Comparison of ENCODE assay signal across 1 cellular context in the genomic region with DNA sequence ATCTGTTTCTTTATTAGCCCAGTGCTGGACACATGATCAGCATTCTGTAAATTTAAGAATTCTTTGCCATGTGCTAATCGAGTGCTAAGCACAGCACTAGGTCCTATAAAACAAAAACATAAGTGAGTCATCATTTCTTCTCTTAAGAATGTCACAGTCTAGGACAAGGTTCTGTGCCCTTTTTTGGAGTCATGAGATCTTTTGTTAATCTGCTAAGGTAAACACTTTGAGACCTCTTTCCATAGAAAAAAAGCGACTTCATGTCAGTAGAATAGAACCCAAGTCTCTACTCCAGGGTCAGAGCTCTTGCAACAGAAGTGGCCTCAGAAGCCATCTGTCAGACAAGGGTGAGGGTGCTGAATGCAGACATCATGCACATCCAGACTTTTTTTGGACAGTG.
TF ChIP-seq lines count a peak whose summit lies in the region.

No MANE protein-coding gene starts in this region.

TF ChIP-seq in K562, 482 proteins besides CTCF, POLR2A, EP300 and RAD21 (continued from another document and continues in another):
- TF ChIP-seq ARID4B (CRISPR knock-in tag; IDR thresholded peaks at IDR 0.05) (no peak), ETS2 (tag; IDR thresholded peaks at IDR 0.05; ENCODE audit: borderline replicate concordance, poor library complexity, severe bottlenecking) (no peak), ZNF444 (CRISPR knock-in tag; IDR thresholded peaks at IDR 0.05) (no peak), TCF7L2 (IDR thresholded peaks at IDR 0.05; ENCODE audit: low read depth, low read length) (no peak), SMAD1 (IDR thresholded peaks at IDR 0.05; ENCODE audit: low read depth, low read length, partially characterized antibody) (no peak), MTA1 (IDR thresholded peaks at IDR 0.05; ENCODE audit: borderline replicate concordance) (no peak), PTTG1 (tag; IDR thresholded peaks at IDR 0.05; ENCODE audit: low read depth) (no peak), TEAD2 (tag; IDR thresholded peaks at IDR 0.05) (no peak), ZNF445 (CRISPR knock-in tag; IDR thresholded peaks at IDR 0.05; ENCODE audit: low read depth) (no peak), SMARCE1 (IDR thresholded peaks at IDR 0.05) (0 out of 2 replicates have a peak, but pooled peaks have one; percentile 41), TRIM25 (IDR thresholded peaks at IDR 0.05; ENCODE audit: borderline replicate concordance) (no peak), MLX (CRISPR knock-in tag; conservative IDR thresholded peaks at IDR 0.05) (no peak), DIDO1 (tag; IDR thresholded peaks at IDR 0.05; ENCODE audit: low read depth) (no peak), KAT8 (IDR thresholded peaks at IDR 0.05; ENCODE audit: low read depth) (no peak), ADNP (tag; IDR thresholded peaks at IDR 0.05) (0 out of 2 replicates have a peak, but pooled peaks have one; percentile 16), ATF1 (CRISPR knock-in tag; IDR thresholded peaks at IDR 0.05) (no peak), ATF1 (tag; IDR thresholded peaks at IDR 0.05) (no peak), GATA2 (CRISPR knock-in tag; IDR thresholded peaks at IDR 0.05) (no peak), CHD7 (IDR thresholded peaks at IDR 0.05; ENCODE audit: low read depth, low read length) (no peak), RHOXF2B (CRISPR knock-in tag; conservative IDR thresholded peaks at IDR 0.05) (no peak), RBM39 (optimal IDR thresholded peaks at IDR 0.05; ENCODE audit: low read depth, low read length) (no peak), CHD4 (IDR thresholded peaks at IDR 0.05; ENCODE audit: insufficient read depth, insufficient replicate concordance, low read depth, low read length, poor library complexity, severe bottlenecking) (no peak), ELF4 (CRISPR knock-in tag; IDR thresholded peaks at IDR 0.05) (no peak), EWSR1 (IDR thresholded peaks at IDR 0.05; ENCODE audit: borderline replicate concordance, low read depth, partially characterized antibody) (no peak), MYC (IDR thresholded peaks at IDR 0.05; ENCODE audit: low read depth, low read length) (peak; percentile 56; the same call in 1 of the 2 replicates), MYC (CRISPR knock-in tag; IDR thresholded peaks at IDR 0.05; ENCODE audit: borderline replicate concordance, low read depth) (no peak), DDX20 (tag; IDR thresholded peaks at IDR 0.05; ENCODE audit: low read depth) (no peak), NFXL1 (CRISPR knock-in tag; IDR thresholded peaks at IDR 0.05) (no peak), ZNF165 (CRISPR knock-in tag; IDR thresholded peaks at IDR 0.05; ENCODE audit: borderline replicate concordance) (no peak), SOX6 (IDR thresholded peaks at IDR 0.05) (peak; percentile 79), NR1H2 (CRISPR knock-in tag; IDR thresholded peaks at IDR 0.05) (no peak), MCM5 (IDR thresholded peaks at IDR 0.05; ENCODE audit: low read depth) (no peak), E2F4 (CRISPR knock-in tag; IDR thresholded peaks at IDR 0.05; ENCODE audit: low read depth) (no peak), MAFF (IDR thresholded peaks at IDR 0.05; ENCODE audit: low read length) (peak; percentile 74), ZNF41 (CRISPR knock-in tag; conservative IDR thresholded peaks at IDR 0.05) (no peak), POLR2AphosphoS2 (IDR thresholded peaks at IDR 0.05; ENCODE audit: low read length) (no peak), ZNF75A (CRISPR knock-in tag; IDR thresholded peaks at IDR 0.05) (no peak), ZNF184 (CRISPR knock-in tag; IDR thresholded peaks at IDR 0.05) (no peak), HNRNPH1 (optimal IDR thresholded peaks at IDR 0.05; ENCODE audit: low read depth, low read length) (no peak), RBFOX2 (IDR thresholded peaks at IDR 0.05; ENCODE audit: low read depth, low read length) (no peak), ZKSCAN1 (IDR thresholded peaks at IDR 0.05; ENCODE audit: low read depth, low read length) (no peak), NONO (IDR thresholded peaks at IDR 0.05; ENCODE audit: low read depth in 2 of 2, low read length in 1 of 2) (no peak)
- TF ChIP-seq, protein P1, sequence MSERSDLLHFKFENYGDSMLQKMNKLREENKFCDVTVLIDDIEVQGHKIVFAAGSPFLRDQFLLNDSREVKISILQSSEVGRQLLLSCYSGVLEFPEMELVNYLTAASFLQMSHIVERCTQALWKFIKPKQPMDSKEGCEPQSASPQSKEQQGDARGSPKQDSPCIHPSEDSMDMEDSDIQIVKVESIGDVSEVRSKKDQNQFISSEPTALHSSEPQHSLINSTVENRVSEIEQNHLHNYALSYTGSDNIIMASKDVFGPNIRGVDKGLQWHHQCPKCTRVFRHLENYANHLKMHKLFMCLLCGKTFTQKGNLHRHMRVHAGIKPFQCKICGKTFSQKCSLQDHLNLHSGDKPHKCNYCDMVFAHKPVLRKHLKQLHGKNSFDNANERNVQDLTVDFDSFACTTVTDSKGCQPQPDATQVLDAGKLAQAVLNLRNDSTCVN (CRISPR knock-in tag; IDR thresholded peaks at IDR 0.05): no peak
